In genomic region chr9:128943832-128944620, GRCh38 we compare ENCODE assay signal across 32 cellular contexts. TPM values are rescaled to one million over a fixed set of nuclear protein-coding genes. Genes with fewer than 3 reads are reported as not detected.
DNase-seq lines count a peak whose midpoint lies in the region; ATAC-seq and TF ChIP-seq lines count a peak whose summit lies in the region.
"Had no signal": no experiment of that assay in that cellular context is flagged by ENCODE, and none has a peak within 500 bp of the region (broad histone marks: within the 10 kb centered on the region; RNA-seq: fewer than 3 reads in every experiment).

No MANE protein-coding gene starts in this region.

- CTCF ChIA-PET in mammary epithelial cell (lab: Charles Lee; ENCODE audit: low non-redundant PET) = no interaction called here

- no peak overlapping the region for H3K4me3 Mint-ChIP-seq in chondrocyte (ENCODE audit: unreplicated experiment)
- H3K4me3 Mint-ChIP-seq: activated CD4-positive, alpha-beta T cell treated with anti-CD3 and anti-CD28 coated beads, Interleukin-2, amount 10 ng/mL, durations not matched to agents 24 days and 14 days; activated T-cell treated with anti-CD3 and anti-CD28 coated beads, Interleukin-2, amount 50 U/mL, for 4 hours; GM23338; HFFc6 had no signal

- no peak overlapping the region for H3K4me2 ChIP-seq in mammary epithelial cell (ENCODE audit: insufficient read depth, low read depth, low read length)
- H3K4me2 ChIP-seq: GM23338, PC-9, smooth muscle cell had no signal

- no peaks in the 10 kb centered on the region for H3K9me3 Mint-ChIP-seq in chondrocyte (ENCODE audit: low read depth)
- H3K9me3 Mint-ChIP-seq: activated CD4-positive, alpha-beta T cell treated with anti-CD3 and anti-CD28 coated beads, Interleukin-2, amount 10 ng/mL, durations not matched to agents 24 days and 14 days; activated T-cell treated with anti-CD3 and anti-CD28 coated beads, Interleukin-2, amount 50 U/mL, for 4 hours; CD8-positive, alpha-beta memory T cell; GM23338; HFFc6; naive B cell had no signal

- WGBS in mammary epithelial cell (ENCODE audit: low coverage, missing lambda C conversion rate) = 98% methylated on average over 7 of the region's 7 CpGs
- WGBS in ovary, 3 donors = 73 to 86% (median 81%) methylated on average over 7 of the region's 7 CpGs
- WGBS in upper lobe of left lung, 2 donors = 81 to 86% methylated on average over 6 to 7 of the region's 7 CpGs

- no peaks in the 10 kb centered on the region for H3K27me3 Mint-ChIP-seq in chondrocyte (ENCODE audit: low read depth)
- H3K27me3 Mint-ChIP-seq: activated CD4-positive, alpha-beta T cell treated with anti-CD3 and anti-CD28 coated beads, Interleukin-2, amount 10 ng/mL, durations not matched to agents 24 days and 14 days; CD8-positive, alpha-beta memory T cell; naive B cell had no signal

- in situ Hi-C loops in mammary epithelial cell (cut with MboI; ENCODE audit: low sequenced_read_pairs in 2 of 2) = no loop called here

- TF ChIP-seq EP300 in ovary (IDR thresholded peaks at IDR 0.05) (no peak), upper lobe of left lung (IDR thresholded peaks at IDR 0.05) (no peak)

- intact Hi-C loops in breast epithelium (cut with DNase I; ENCODE audit: low total_unique reads) = loop anchor here (5.0 kb wide), 1 partner anchor 578 kb away; no protein-coding TSS in a partner anchor
- intact Hi-C loops in mammary epithelial cell (cut with micrococcal nuclease) = no loop called here
- intact Hi-C loops in ovary (cut with DNase I) = no loop called here

- ATAC-seq in upper lobe of left lung (ENCODE audit: low FRiP score in 2 of 2) = no peak
- ATAC-seq in HG03045 (IDR thresholded peaks at IDR 0.05; ENCODE audit: unreplicated experiment) = no peak
- ATAC-seq: activated T-cell treated with anti-CD3 and anti-CD28 coated beads, Interleukin-2, amount 50 U/mL, for 4 hours; GM23338 had no signal

- H3K9me3 ChIP-seq in breast epithelium (no peaks in the 10 kb centered on the region), mammary epithelial cell (replicated peaks; ENCODE audit: insufficient read depth, low read length) (no peaks in the 10 kb centered on the region), ovary (no peaks in the 10 kb centered on the region), upper lobe of left lung (no peaks in the 10 kb centered on the region), WERI-Rb-1 (ENCODE audit: severe bottlenecking) (no peaks in the 10 kb centered on the region)
- H3K9me3 ChIP-seq: colonic mucosa had no signal

- H3K9ac ChIP-seq in mammary epithelial cell (ENCODE audit: insufficient read depth, low read length) = no peak overlapping the region

- H3K36me3 Mint-ChIP-seq in chondrocyte (ENCODE audit: low read depth) = no peaks in the 10 kb centered on the region
- H3K36me3 Mint-ChIP-seq: naive B cell had no signal

- H3K27me3 ChIP-seq in breast epithelium = no peaks in the 10 kb centered on the region
- H3K27me3 ChIP-seq in mammary epithelial cell (ENCODE audit: insufficient read depth, low read length) = no peaks in the 10 kb centered on the region
- no peaks in the 10 kb centered on the region for H3K27me3 ChIP-seq in ovary
- no peaks in the 10 kb centered on the region for H3K27me3 ChIP-seq in upper lobe of left lung
- no peaks in the 10 kb centered on the region for H3K27me3 ChIP-seq in WERI-Rb-1 (ENCODE audit: insufficient read depth, low read depth, severe bottlenecking)
- H3K27me3 ChIP-seq: colonic mucosa had no signal

- H3K4me1 ChIP-seq in breast epithelium = no peaks in the 10 kb centered on the region
- peaks cover 15% of the 10 kb centered on the region for H3K4me1 ChIP-seq in mammary epithelial cell (ENCODE audit: insufficient read depth, low read length)
- peaks cover 9% of the 10 kb centered on the region for H3K4me1 ChIP-seq in ovary (ENCODE audit: insufficient read depth)
- peaks cover 33 to 53% (median 41%) of the 10 kb centered on the region in 4 donors for H3K4me1 ChIP-seq in upper lobe of left lung

- no peaks in the 10 kb centered on the region for H4K20me1 ChIP-seq in mammary epithelial cell (ENCODE audit: insufficient read depth, low read length)

- H3K36me3 ChIP-seq in breast epithelium (no peaks in the 10 kb centered on the region), mammary epithelial cell (ENCODE audit: insufficient read depth, low read length) (peaks cover 2% of the 10 kb centered on the region), ovary (no peaks in the 10 kb centered on the region), upper lobe of left lung (peaks cover 0 to 7% (median 1%) of the 10 kb centered on the region in 4 donors), WERI-Rb-1 (peaks cover 26% of the 10 kb centered on the region)
- H3K36me3 ChIP-seq: colonic mucosa had no signal

- no peak overlapping the region for H3K27ac Mint-ChIP-seq in chondrocyte (ENCODE audit: unreplicated experiment)
- H3K27ac Mint-ChIP-seq: activated CD4-positive, alpha-beta T cell treated with anti-CD3 and anti-CD28 coated beads, Interleukin-2, amount 10 ng/mL, durations not matched to agents 24 days and 14 days; GM23338; HFFc6 had no signal

- dilution Hi-C loops in mammary epithelial cell (cut with HindIII; ENCODE audit: low sequenced_read_pairs) = loop anchor here (5.0 kb wide), 3 partner anchors 43 to 103 kb away; no protein-coding TSS in a partner anchor

- TF ChIP-seq CTCF in breast epithelium (IDR thresholded peaks at IDR 0.05) = no peak
- no peak for TF ChIP-seq CTCF in mammary epithelial cell (conservative IDR thresholded peaks at IDR 0.05 in 1 of 2, IDR thresholded peaks at IDR 0.05 in 1 of 2; ENCODE audit: extremely low read depth in 1 of 2, insufficient read depth in 1 of 2, low read depth in 1 of 2, low read length in 2 of 2)
- TF ChIP-seq CTCF in chondrocyte (IDR thresholded peaks at IDR 0.05) = no peak
- TF ChIP-seq CTCF in ovary (IDR thresholded peaks at IDR 0.05) = no peak
- no peak for TF ChIP-seq CTCF in upper lobe of left lung (IDR thresholded peaks at IDR 0.05)
- no peak for TF ChIP-seq CTCF in WERI-Rb-1 (IDR thresholded peaks at IDR 0.05; ENCODE audit: low read depth, low read length)

- H3K27ac ChIP-seq in breast epithelium (peak overlapping the region; percentile 45 to 57), mammary epithelial cell (ENCODE audit: insufficient read depth, low read depth, low read length) (no peak overlapping the region), ovary (no peak overlapping the region), upper lobe of left lung (peak overlapping the region; percentile 43 to 79 (median 64)), WERI-Rb-1 (no peak overlapping the region)
- H3K27ac ChIP-seq: colonic mucosa, PC-9, VCaP had no signal

- no TSS peak for BruUV-seq in mammary epithelial cell (replicated peaks; lab: Mats Ljungman, UMichigan)

- DNase-seq in breast epithelium (ENCODE audit: low spot score in 2 of 2) (peak in 1 of 2 donors; percentile 5), mammary epithelial cell (no peak), chondrocyte (ENCODE audit: low spot score) (peak; percentile 22), ovary (peak in 3 of 5 donors; percentile 9 to 23 (median 10)), upper lobe of left lung (no peak), WERI-Rb-1 (no peak)
- no peak for DNase-seq in effector CD4-positive, alpha-beta T cell
- DNase-seq: activated CD4-positive, alpha-beta T cell treated with anti-CD3 and anti-CD28 coated beads, Interleukin-2, amount 10 ng/mL, durations not matched to agents 24 days and 14 days; activated naive CD4-positive, alpha-beta T cell treated with Interleukin-2 at 50 U/mL for 16 hours; activated T-cell treated with anti-CD3 and anti-CD28 coated beads, Interleukin-2, amount 50 U/mL, for 4 hours; amniotic stem cell; colonic mucosa; DMS153; effector memory CD4-positive, alpha-beta T cell; erythroblast; foreskin fibroblast; HFFc6; naive B cell; NCI-H1048; NCI-H1694; NCI-H2171; NCI-H524 treated with DMSO at 0.1 percent for 48 hours; NK-92 treated with Interleukin-12 subunit alpha and Interleukin-12 subunit beta, amount 100 ng/mL, for 24 hours; PC-9; SHP77; stimulated activated CD4-positive, alpha-beta T cell treated with anti-CD3 and anti-CD28 coated beads, Interleukin-2, amount 100 ng/mL, for 24 hours had no signal

- TF ChIP-seq POLR2A in breast epithelium (IDR thresholded peaks at IDR 0.05) = no peak
- no peak for TF ChIP-seq POLR2A in ovary (IDR thresholded peaks at IDR 0.05)
- no peak for TF ChIP-seq POLR2A in upper lobe of left lung (IDR thresholded peaks at IDR 0.05)

- no peak overlapping the region for H2AFZ ChIP-seq in mammary epithelial cell (ENCODE audit: low read depth, low read length)
- H2AFZ ChIP-seq: GM23338, PC-9 had no signal

- H3K4me3 ChIP-seq in breast epithelium (no peak overlapping the region), mammary epithelial cell (replicated peaks in 1 of 3; ENCODE audit: insufficient read depth in 1 of 3, low read depth in 2 of 3, low read length in 3 of 3) (no peak overlapping the region), ovary (no peak overlapping the region), upper lobe of left lung (no peak overlapping the region), WERI-Rb-1 (ENCODE audit: low read depth, low read length) (no peak overlapping the region)
- H3K4me3 ChIP-seq: colonic mucosa, GM23338, PC-9, smooth muscle cell had no signal

- peaks cover 30% of the 10 kb centered on the region for H3K79me2 ChIP-seq in mammary epithelial cell (ENCODE audit: insufficient read depth, low read length)

- H3K4me1 Mint-ChIP-seq in chondrocyte (ENCODE audit: low read depth) = peaks cover 27% of the 10 kb centered on the region

RNA-seq across cellular contexts. Expression of gene DOLK, which starts 3.4 kb away (rescaled TPM):
- total RNA-seq in breast epithelium (10 to 100 TPM; 11.1 to 16.2 (median 14.3) TPM), mammary epithelial cell (10 to 100 TPM; 22.0 TPM), chondrocyte (21.5 to 24.7 TPM (median 22.2 TPM) in 3 replicates), ovary (10 to 100 TPM in 5 of 7 donors, 1 to 10 TPM in 2; 6.1 to 14.9 (median 12.6) TPM), upper lobe of left lung (10 to 100 TPM in 5 of 6 donors, 1 to 10 TPM in 1; 5.7 to 24.5 (median 12.3) TPM)
- polyA plus RNA-seq in mammary epithelial cell (41.3 TPM), ovary (10 to 100 TPM in 1 of 2 donors, 1 to 10 TPM in 1; 9.5 to 12.0 TPM)
- polyA minus RNA-seq in mammary epithelial cell = 33.3 TPM

RNA-seq across cellular contexts. Expression of gene NUP188, which starts 3.5 kb away (rescaled TPM):
- 10 to 100 TPM; 32.3 to 49.5 (median 36.0) TPM for total RNA-seq in breast epithelium
- total RNA-seq in mammary epithelial cell = 10 to 100 TPM; 51.0 to 62.2 TPM
- 67.7 TPM for polyA plus RNA-seq in mammary epithelial cell
- polyA minus RNA-seq in mammary epithelial cell = 257 TPM
- 36.0 to 51.8 TPM (median 38.2 TPM) in 3 replicates for total RNA-seq in chondrocyte
- 10 to 100 TPM; 12.5 to 43.8 (median 30.7) TPM for total RNA-seq in ovary
- polyA plus RNA-seq in ovary = 10 to 100 TPM; 10.6 to 25.1 TPM
- 100 to 1,000 TPM in 1 of 6 donors, 10 to 100 TPM in 5; 30.4 to 225 (median 50.1) TPM for total RNA-seq in upper lobe of left lung

RNA-seq across cellular contexts. Expression of gene PHYHD1, which starts 23.2 kb away (rescaled TPM):
- 10 to 100 TPM; 24.3 to 67.0 (median 44.8) TPM for total RNA-seq in breast epithelium
- total RNA-seq in mammary epithelial cell = 1 to 10 TPM; 2.5 to 4.7 TPM
- 1.8 TPM for polyA plus RNA-seq in mammary epithelial cell
- polyA minus RNA-seq in mammary epithelial cell = 21.9 TPM
- total RNA-seq in chondrocyte = 2.8 to 4.4 TPM (median 3.4 TPM) in 3 replicates
- total RNA-seq in ovary = 10 to 100 TPM; 24.8 to 63.9 (median 43.1) TPM
- 10 to 100 TPM; 41.1 to 50.4 TPM for polyA plus RNA-seq in ovary
- 100 to 1,000 TPM in 1 of 6 donors, 10 to 100 TPM in 5; 27.6 to 286 (median 57.7) TPM for total RNA-seq in upper lobe of left lung
- total RNA-seq: activated CD8-positive, alpha-beta memory T cell treated with anti-CD3 and anti-CD28 coated beads for 36 hours had no signal

Comparison
In these comparisons a context has a peak if more than half of its experiments do, and no peak if none do; other contexts are left out.
1. H3K27ac ChIP-seq: peak in breast epithelium (2 of 2) and upper lobe of left lung (4 of 4); none in mammary epithelial cell (single experiment), ovary (0 of 2) and WERI-Rb-1 (single experiment).
2. DNase-seq: peak in chondrocyte (single experiment) and ovary (3 of 5); none in mammary epithelial cell (single experiment), upper lobe of left lung (0 of 2), WERI-Rb-1 (single experiment) and effector CD4-positive, alpha-beta T cell (single experiment).